ENCODE assay signal across 12 cellular contexts in genomic region chr21:41667136-41667535, GRCh38.
"Had no signal": no experiment of that assay in that cellular context is flagged by ENCODE, and none has a peak within 500 bp of the region (broad histone marks: within the 10 kb centered on the region; RNA-seq: fewer than 3 reads in every experiment).

No MANE protein-coding gene starts in this region.

- DNase-seq: dermis blood vessel endothelial cell; heart left ventricle; hippocampal formation; mammary epithelial cell; naive thymus-derived CD4-positive, alpha-beta T cell; small intestine; stimulated activated CD4-positive, alpha-beta T cell treated with anti-CD3 and anti-CD28 coated beads, Interleukin-2, amount 100 ng/mL, for 48 hours; stimulated activated naive CD4-positive, alpha-beta T cell treated with Interleukin-2 at 50 U/mL for 16 hours; uterus had no signal

- H3K27ac ChIP-seq: heart left ventricle, uterus had no signal

- H3K27ac Mint-ChIP-seq: naive thymus-derived CD4-positive, alpha-beta T cell; type B pancreatic cell had no signal

- H3K4me1 ChIP-seq: uterus had no signal

- H3K4me3 ChIP-seq: heart left ventricle, uterus had no signal

- H3K36me3 ChIP-seq: heart left ventricle, uterus had no signal

- ATAC-seq: heart left ventricle, right cardiac atrium had no signal

- H3K4me3 Mint-ChIP-seq: naive thymus-derived CD4-positive, alpha-beta T cell; neural crest cell; type B pancreatic cell had no signal

- H3K27me3 ChIP-seq: uterus had no signal

- H3K9me3 Mint-ChIP-seq: neural crest cell, type B pancreatic cell had no signal

- H3K36me3 Mint-ChIP-seq: naive thymus-derived CD4-positive, alpha-beta T cell; type B pancreatic cell had no signal

- H3K9me3 ChIP-seq: heart left ventricle, uterus had no signal
